In genomic region chr1:147985374-147985773, GRCh38 we compare ENCODE assay signal across 7 cellular contexts. TPM values are rescaled to one million over a fixed set of nuclear protein-coding genes. Genes with fewer than 3 reads are reported as not detected.
A peak's percentile ranks its signal among the peaks of the same experiment; 100 is the strongest.
DNase-seq lines count a peak whose midpoint lies in the region; TF ChIP-seq lines count a peak whose summit lies in the region.
"Not testable (repeated sequence)": the region's sequence is repeated elsewhere in the genome, so short reads cannot be mapped to it uniquely, and the experiment has no call there.

No MANE protein-coding gene starts in this region.

- H3K4me3 Mint-ChIP-seq in activated naive CD4-positive, alpha-beta T cell treated with anti-CD3 and anti-CD28 coated beads for 36 hours = not testable (repeated sequence)

- in situ Hi-C loops in Caki2 (cut with HindIII; ENCODE audit: low pct_unique_long_range_greater_than_20kb, low sequenced_read_pairs) = not testable (repeated sequence)

- H3K9me3 Mint-ChIP-seq in activated naive CD4-positive, alpha-beta T cell treated with anti-CD3 and anti-CD28 coated beads for 36 hours = not testable (repeated sequence)

- H3K27me3 Mint-ChIP-seq in activated naive CD4-positive, alpha-beta T cell treated with anti-CD3 and anti-CD28 coated beads for 36 hours (ENCODE audit: low read depth) = not testable (repeated sequence)

- peak; percentile 6 for DNase-seq in Caki2 (ENCODE audit: low read depth)
- DNase-seq in NCI-H2107 treated with DMSO at 0.1 percent for 48 hours (lab: John Stamatoyannopoulos, UW; ENCODE audit: unreplicated experiment) = peak; percentile 31
- peak; percentile 22 for DNase-seq in NCI-H748 (lab: John Stamatoyannopoulos, UW; ENCODE audit: unreplicated experiment)
- DNase-seq in activated CD4-positive, alpha-beta T cell treated with anti-CD3 and anti-CD28 coated beads for 48 hours = peak; percentile 5
- peak; percentile 8 for DNase-seq in activated naive CD4-positive, alpha-beta T cell treated with anti-CD3 and anti-CD28 coated beads for 36 hours
- DNase-seq in renal cortical epithelial cell (ENCODE audit: low read depth) = peak; percentile 15

- H3K36me3 Mint-ChIP-seq in activated naive CD4-positive, alpha-beta T cell treated with anti-CD3 and anti-CD28 coated beads for 36 hours (ENCODE audit: low read depth) = peaks cover 14% of the 10 kb centered on the region

- not testable (repeated sequence) for H3K4me1 Mint-ChIP-seq in activated naive CD4-positive, alpha-beta T cell treated with anti-CD3 and anti-CD28 coated beads for 36 hours (ENCODE audit: low read depth)

- H3K27ac Mint-ChIP-seq in activated naive CD4-positive, alpha-beta T cell treated with anti-CD3 and anti-CD28 coated beads for 36 hours = not testable (repeated sequence)

- CTCF ChIA-PET in activated naive CD4-positive, alpha-beta T cell treated with anti-CD3 and anti-CD28 coated beads for 36 hours (lab: Charles Lee) = not testable (repeated sequence)

- TF ChIP-seq RAD21 in Ishikawa (IDR thresholded peaks at IDR 0.05; ENCODE audit: low read depth) = not testable (repeated sequence)

- intact Hi-C loops in activated naive CD4-positive, alpha-beta T cell treated with anti-CD3 and anti-CD28 coated beads for 36 hours (cut with micrococcal nuclease) = not testable (repeated sequence)

- not testable (repeated sequence) for TF ChIP-seq EP300 in Ishikawa (IDR thresholded peaks at IDR 0.05; ENCODE audit: borderline replicate concordance)

TF ChIP-seq in Ishikawa, 13 proteins besides CTCF, POLR2A, EP300 and RAD21:
- peak; percentile 51 for TF ChIP-seq NFIC (IDR thresholded peaks at IDR 0.05)

RNA-seq across cellular contexts. Expression of gene GPR89B, which starts 57.2 kb away (rescaled TPM):
- 2.3 and 6.1 TPM in 2 replicates for total RNA-seq in Caki2 (2014; rRNA removed; shearing (Covaris generic); ENCODE audit: low replicate concordance)
- total RNA-seq in activated naive CD4-positive, alpha-beta T cell treated with anti-CD3 and anti-CD28 coated beads for 36 hours = 10 to 100 TPM; 11.5 to 11.8 TPM
- total RNA-seq in renal cortical epithelial cell = 18.1 and 26.4 TPM in 2 replicates

Comparison
In these comparisons a context has a peak if more than half of its experiments do, and no peak if none do; other contexts are left out.
1. Peak in every context shown above with its lines: DNase-seq.